ENCODE assay signal across 8 cellular contexts in genomic region chr16:67277999-67278772, GRCh38. TPM values are rescaled to one million over a fixed set of nuclear protein-coding genes. Genes with fewer than 3 reads are reported as not detected.
DNase-seq lines count a peak whose midpoint lies in the region; ATAC-seq and TF ChIP-seq lines count a peak whose summit lies in the region.

No MANE protein-coding gene starts in this region.

- H3K4me3 ChIP-seq in AG09309 (ENCODE audit: control insufficient read depth, low read depth, low read length) (peak overlapping the region; percentile 46), HL-60 (replicated peaks; ENCODE audit: insufficient read depth, low read length) (peak overlapping the region; percentile 46), ascending aorta (peak overlapping the region; percentile 54 to 67), transverse colon (peak overlapping the region; percentile 52 to 78 (median 58))

- TF ChIP-seq CTCF in AG09309 (IDR thresholded peaks at IDR 0.05; ENCODE audit: control insufficient read depth, insufficient read depth, low read depth, low read length, missing control alignments) (no peak), HL-60 (IDR thresholded peaks at IDR 0.05; ENCODE audit: insufficient read depth, low read length) (no peak), ascending aorta (IDR thresholded peaks at IDR 0.05) (no peak), transverse colon (IDR thresholded peaks at IDR 0.05) (no peak)

- no peak for TF ChIP-seq POLR2A in transverse colon (IDR thresholded peaks at IDR 0.05)

- peak overlapping the region; percentile 72 for H3K27ac ChIP-seq in HL-60 (replicated peaks)
- H3K27ac ChIP-seq in ascending aorta: peak overlapping the region; percentile 79 to 82
- peak overlapping the region; percentile 52 to 78 (median 66) for H3K27ac ChIP-seq in transverse colon

- in situ Hi-C loops in transverse colon (cut with MboI; ENCODE audit: low pct_ligation_motif_present in 1 of 4, low pct_unique_long_range_greater_than_20kb in 1 of 4, low sequenced_read_pairs in 3 of 4): loop anchor here in 1 of 4 donors (25.0 kb wide), 1 partner anchor 109 kb away; the partner anchor contains the start of gene TPPP3

- 42% methylated on average over 13 of the region's 13 CpGs; no CpG with 5 or more reads in 1 of the 2 donors for WGBS in transverse colon (ENCODE audit: low coverage in 1 of 2), 2 donors

- peak; percentile 49 for DNase-seq in AG09309 (ENCODE audit: low read depth)
- no peak for DNase-seq in HL-60 (ENCODE audit: low read depth in 1 of 2, low spot score in 1 of 2)
- DNase-seq in ascending aorta (ENCODE audit: low spot score in 2 of 2): peak in 1 of 2 donors; percentile 74
- no peak for DNase-seq in left colon
- no peak for DNase-seq in transverse colon
- DNase-seq in cerebellar cortex (ENCODE audit: low spot score): no peak
- no peak for DNase-seq in GM19240 (ENCODE audit: insufficient read length, low spot score)
- DNase-seq in COLO668 (lab: John Stamatoyannopoulos, UW; ENCODE audit: unreplicated experiment): no peak

- H3K4me1 ChIP-seq in ascending aorta (peaks cover 3 to 15% of the 10 kb centered on the region in 2 donors), transverse colon (peaks cover 0 to 23% (median 21%) of the 10 kb centered on the region in 4 donors)

- no peaks in the 10 kb centered on the region for H3K9me3 ChIP-seq in ascending aorta
- H3K9me3 ChIP-seq in transverse colon: no peaks in the 10 kb centered on the region

- no peak for TF ChIP-seq EP300 in transverse colon (IDR thresholded peaks at IDR 0.05; ENCODE audit: low read depth)

- ATAC-seq in left colon: peak; percentile 49

- no peaks in the 10 kb centered on the region for H3K27me3 ChIP-seq in HL-60 (ENCODE audit: insufficient read depth, poor library complexity, severe bottlenecking)
- H3K27me3 ChIP-seq in ascending aorta: no peaks in the 10 kb centered on the region
- H3K27me3 ChIP-seq in transverse colon: no peaks in the 10 kb centered on the region

- H3K36me3 ChIP-seq in ascending aorta (no peaks in the 10 kb centered on the region), transverse colon (no peaks in the 10 kb centered on the region)

- intact Hi-C loops in ascending aorta (cut with DNase I) (loop anchor here (2.0 kb wide), 1 partner anchor 187 kb away; no protein-coding TSS in a partner anchor), left colon (cut with DNase I, micrococcal nuclease) (no loop called here), transverse colon (cut with DNase I; ENCODE audit: low total_unique reads) (no loop called here)

RNA-seq across cellular contexts. Expression of gene PLEKHG4, which starts 1.1 kb away (rescaled TPM):
- total RNA-seq in ascending aorta (3.7 TPM), left colon (10 to 100 TPM in 1 of 2 donors, 1 to 10 TPM in 1; 7.7 to 11.9 TPM), transverse colon (10 to 100 TPM in 2 of 4 donors, 1 to 10 TPM in 1, under 1 TPM in 1; 0.80 to 12.2 (median 8.7) TPM)

RNA-seq across cellular contexts. Expression of gene SLC9A5, which starts 29.4 kb away (rescaled TPM):
- 13.5 TPM for total RNA-seq in ascending aorta
- total RNA-seq in left colon: 1 to 10 TPM in 1 of 2 donors, under 1 TPM in 1; 0.61 to 1.3 TPM
- total RNA-seq in transverse colon: 1 to 10 TPM in 3 of 4 donors, under 1 TPM in 1; 0.55 to 4.5 (median 1.5) TPM

RNA-seq across cellular contexts. Expression of gene FHOD1, which starts 30.9 kb away (rescaled TPM):
- total RNA-seq in ascending aorta (20.2 TPM), left colon (10 to 100 TPM; 29.7 to 42.7 TPM), transverse colon (100 to 1,000 TPM in 1 of 4 donors, 10 to 100 TPM in 3; 25.1 to 177 (median 33.6) TPM)

RNA-seq across cellular contexts. Expression of gene KCTD19, which starts 48.4 kb away (rescaled TPM):
- total RNA-seq in ascending aorta: not detected
- under 1 TPM in 1 of 2 donors, not detected in 1; 0.06 TPM for total RNA-seq in left colon
- total RNA-seq in transverse colon: not detected

RNA-seq across cellular contexts. Expression of gene LRRC36, which starts 48.4 kb away (rescaled TPM):
- not detected for total RNA-seq in ascending aorta
- under 1 TPM; 0.34 to 0.40 TPM for total RNA-seq in left colon
- under 1 TPM in 1 of 4 donors, not detected in 3; 0.79 TPM for total RNA-seq in transverse colon
